Comparison of ENCODE assay signal across 8 cellular contexts in genomic region chr14:69643430-69644200, GRCh38. TPM values are rescaled to one million over a fixed set of nuclear protein-coding genes. Genes with fewer than 3 reads are reported as not detected.
DNase-seq lines count a peak whose midpoint lies in the region; ATAC-seq and TF ChIP-seq lines count a peak whose summit lies in the region.

No MANE protein-coding gene starts in this region.

- no peaks in the 10 kb centered on the region for H4K20me1 ChIP-seq in HCT116 (ENCODE audit: insufficient read depth)

- H3K4me2 ChIP-seq in HCT116 (ENCODE audit: low read length), result peak overlapping the region; percentile 49

- RAD21 ChIA-PET in HCT116 (lab: Charles Lee; ENCODE audit: low non-redundant PET in 1 of 2, low total read pairs in 2 of 2, uncharacterized antibody in 2 of 2, unreplicated experiment in 2 of 2), result no interaction called here

- H3K79me2 ChIP-seq in HCT116 (ENCODE audit: insufficient read depth, low read length), result no peaks in the 10 kb centered on the region

- H3K4me1 ChIP-seq in HCT116 (ENCODE audit: control insufficient read depth in 1 of 2, insufficient read depth in 2 of 2, low read length in 2 of 2), result peaks cover 15 to 26% of the 10 kb centered on the region in 2 experiments
- H3K4me1 ChIP-seq in spleen, result peaks cover 49 to 100% (median 79%) of the 10 kb centered on the region in 6 donors

- H2AFZ ChIP-seq in HCT116 (ENCODE audit: low read depth, low read length, poor library complexity, severe bottlenecking), result no peak overlapping the region

- no peaks in the 10 kb centered on the region for H3K9me2 ChIP-seq in HCT116 (ENCODE audit: insufficient read depth)

- no peak overlapping the region for H3K4me3 ChIP-seq in HCT116 (replicated peaks in 1 of 2; ENCODE audit: low read depth in 1 of 2, low read length in 2 of 2)
- H3K4me3 ChIP-seq in fibroblast of pulmonary artery (replicated peaks; ENCODE audit: low read depth, low read length), result no peak overlapping the region
- H3K4me3 ChIP-seq in spleen, result peak overlapping the region in 1 of 8 donors; percentile 44

- 43 to 63% (median 57%) methylated on average over 5 of the region's 5 CpGs for WGBS in spleen, 5 donors

- intact Hi-C loops in HCT116 (cut with micrococcal nuclease) (no loop called here), spleen (cut with DNase I; ENCODE audit: low total_unique reads) (no loop called here)

- H3K27me3 ChIP-seq in HCT116 (ENCODE audit: insufficient read depth, low read length), result no peaks in the 10 kb centered on the region
- H3K27me3 ChIP-seq in spleen (replicated peaks in 1 of 7), result no peaks in the 10 kb centered on the region

- H3K27ac ChIP-seq in HCT116 (ENCODE audit: low read depth, low read length) (peak overlapping the region; percentile 25; the same call in 1 of the 2 replicates), spleen (peak overlapping the region; percentile 29 to 85 (median 74))

- no TSS peak for BruUV-seq in HCT116 (replicated peaks; lab: Mats Ljungman, UMichigan)

- no peak for TF ChIP-seq CTCF in HCT116 (IDR thresholded peaks at IDR 0.05 in 2 of 3, conservative IDR thresholded peaks at IDR 0.05 in 1 of 3; ENCODE audit: borderline replicate concordance in 1 of 3, insufficient read depth in 1 of 3, low read depth in 2 of 3, low read length in 2 of 3)
- TF ChIP-seq CTCF in fibroblast of pulmonary artery (IDR thresholded peaks at IDR 0.05; ENCODE audit: low read length, missing control alignments), result no peak
- TF ChIP-seq CTCF in spleen (IDR thresholded peaks at IDR 0.05 in 8 of 11, conservative IDR thresholded peaks at IDR 0.05 in 3 of 11), result no peak

- TF ChIP-seq POLR2A in HCT116 (IDR thresholded peaks at IDR 0.05; ENCODE audit: borderline replicate concordance, extremely low read depth, insufficient read depth, insufficient read length) (no peak), spleen (IDR thresholded peaks at IDR 0.05) (no peak)

- H3K9me3 ChIP-seq in HCT116 (ENCODE audit: control insufficient read depth in 1 of 2, insufficient read depth in 1 of 2, low read depth in 1 of 2, low read length in 2 of 2), result peaks cover 0 to 3% of the 10 kb centered on the region in 2 experiments; a peak in 1 of 4 replicates
- peaks cover 0 to 29% (median 24%) of the 10 kb centered on the region in 8 donors for H3K9me3 ChIP-seq in spleen

- H3K36me3 ChIP-seq in HCT116 (ENCODE audit: control insufficient read depth in 1 of 2, insufficient read depth in 2 of 2, low read length in 2 of 2), result no peaks in the 10 kb centered on the region
- peaks cover 0 to 22% (median 3%) of the 10 kb centered on the region in 6 donors for H3K36me3 ChIP-seq in spleen

- DNase-seq in HCT116 (ENCODE audit: low read depth, low spot score) (peak; percentile 75), NCI-H446 treated with DMSO at 0.1 percent for 48 hours (lab: John Stamatoyannopoulos, UW) (peak; percentile 60), fibroblast of pulmonary artery (ENCODE audit: low read depth) (peak; percentile 55), spleen (no peak), germinal center (ENCODE audit: low spot score) (no peak), T1000 (lab: John Stamatoyannopoulos, UW) (no peak)
- peak; percentile 68 for DNase-seq in activated CD8-positive, alpha-beta memory T cell treated with anti-CD3 and anti-CD28 coated beads, Interleukin-2, amount 50 U/mL, for 4 hours

- no peak for TF ChIP-seq RAD21 in HCT116 (IDR thresholded peaks at IDR 0.05; ENCODE audit: low read depth)

- POLR2A ChIA-PET in HCT116 (lab: Charles Lee), result no interaction called here

- no peak overlapping the region for H3K9ac ChIP-seq in HCT116 (ENCODE audit: low read length)

- CTCF ChIA-PET in HCT116 (lab: Charles Lee), result no interaction called here

- peak; percentile 94 for ATAC-seq in HCT116
- ATAC-seq in HG03571 (IDR thresholded peaks at IDR 0.05; ENCODE audit: unreplicated experiment), result no peak

TF ChIP-seq in HCT116, 20 proteins besides CTCF, POLR2A, EP300 and RAD21:
- peak; percentile 82 for TF ChIP-seq JUND (IDR thresholded peaks at IDR 0.05)
- TF ChIP-seq CBX3 (IDR thresholded peaks at IDR 0.05; ENCODE audit: low read depth), result peak; percentile 62; the same call in 1 of the 2 replicates
- peak; percentile 44 for TF ChIP-seq YY1 (IDR thresholded peaks at IDR 0.05; ENCODE audit: extremely low read depth, insufficient replicate concordance, low read depth, low read length)
- no peak for TF ChIP-seq ZNF274 (IDR thresholded peaks at IDR 0.05; ENCODE audit: low read depth, low read length)
- TF ChIP-seq EGR1 (IDR thresholded peaks at IDR 0.05; ENCODE audit: low read depth), result peak; percentile 70; the same call in 1 of the 2 replicates
- peak; percentile 48; the same call in 1 of the 2 replicates for TF ChIP-seq SRF (IDR thresholded peaks at IDR 0.05; ENCODE audit: low read depth)
- peak; percentile 80 for TF ChIP-seq FOSL1 (IDR thresholded peaks at IDR 0.05; ENCODE audit: low read depth)
- peak; percentile 57; the same call in 1 of the 2 replicates for TF ChIP-seq SIN3A (IDR thresholded peaks at IDR 0.05; ENCODE audit: low read depth)
- no peak for TF ChIP-seq ZFX (IDR thresholded peaks at IDR 0.05)
- TF ChIP-seq POLR2AphosphoS5 (IDR thresholded peaks at IDR 0.05; ENCODE audit: low read depth, low read length), result peak; percentile 61; the same call in 1 of the 2 replicates
- no peak for TF ChIP-seq TCF7L2 (IDR thresholded peaks at IDR 0.05; ENCODE audit: borderline replicate concordance, extremely low read depth, insufficient read depth, insufficient read length)
- TF ChIP-seq SP1 (IDR thresholded peaks at IDR 0.05; ENCODE audit: low read depth), result peak; percentile 66
- TF ChIP-seq MAX (IDR thresholded peaks at IDR 0.05), result peak; percentile 42; the same call in 1 of the 2 replicates

RNA-seq across cellular contexts. Expression of gene SUSD6, which starts 32.2 kb away (rescaled TPM):
- total RNA-seq in HCT116 (2021; ENCODE audit: unreplicated experiment) (6.4 TPM), spleen (100 to 1,000 TPM in 3 of 7 donors, 10 to 100 TPM in 4; 76.1 to 120 (median 96.1) TPM)
- 3.1 and 3.6 TPM in 2 replicates for polyA plus RNA-seq in HCT116 (2012)
- polyA plus RNA-seq in spleen, result 10 to 100 TPM; 10.7 to 20.4 (median 11.3) TPM

Comparison
In these comparisons a context has a peak if more than half of its experiments do, and no peak if none do; other contexts are left out.
1. DNase-seq: peak in HCT116 (single experiment), NCI-H446 treated with DMSO at 0.1 percent for 48 hours (single experiment), activated CD8-positive, alpha-beta memory T cell treated with anti-CD3 and anti-CD28 coated beads, Interleukin-2, amount 50 U/mL, for 4 hours (single experiment) and fibroblast of pulmonary artery (single experiment); none in spleen (single experiment), germinal center (single experiment) and T1000 (single experiment).
2. RNA of gene SUSD6, which starts 32.2 kb away (total RNA-seq): 76.1 to 120 TPM in spleen; 6.4 TPM in HCT116 (single experiment); every median in the first group is over 10 times any median in the second.